ENCODE assay signal across 8 cellular contexts in the genomic region with DNA sequence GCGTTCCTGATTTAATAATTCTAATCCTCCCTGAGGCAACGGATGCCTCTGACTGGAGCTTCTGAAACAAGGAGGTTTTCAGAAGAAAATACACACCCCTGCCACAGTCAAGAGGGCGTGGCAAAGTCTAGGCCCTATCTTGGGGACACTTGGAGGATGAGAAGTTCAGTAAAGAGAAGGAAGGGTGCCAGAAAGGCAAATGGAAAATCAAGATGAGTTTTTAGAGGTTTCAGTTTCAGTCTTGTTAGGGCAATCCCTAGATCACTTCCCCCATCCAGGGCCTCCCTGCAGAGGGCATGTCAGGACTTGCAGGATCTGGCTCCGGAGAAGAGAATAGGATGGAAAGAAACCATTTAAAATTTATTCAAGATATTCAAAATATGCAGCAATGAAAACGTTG. TPM values are rescaled to one million over a fixed set of nuclear protein-coding genes. Genes with fewer than 3 reads are reported as not detected.
A peak's percentile ranks its signal among the peaks of the same experiment; 100 is the strongest.
DNase-seq lines count a peak whose midpoint lies in the region; ATAC-seq, FAIRE-seq and TF ChIP-seq lines count a peak whose summit lies in the region.

No MANE protein-coding gene starts in this region.

- peak; percentile 92 for FAIRE-seq in H54 (lab: Jason Lieb, UNC)

- H3K27ac Mint-ChIP-seq in T-cell: no peak overlapping the region
- no peak overlapping the region for H3K27ac Mint-ChIP-seq in activated CD4-positive, alpha-beta memory T cell treated with anti-CD3 and anti-CD28 coated beads, Interleukin-2, amount 10 ng/mL, durations not matched to agents 7 days and 5 days

- H3K9me3 ChIP-seq in lower lobe of right lung: no peaks in the 10 kb centered on the region

- ATAC-seq in lower lobe of right lung (peak; percentile 54 to 62), T-cell (replicated peaks in 1 of 4) (no peak), HG02938 (IDR thresholded peaks at IDR 0.05; ENCODE audit: unreplicated experiment) (no peak)

- TF ChIP-seq CTCF in choroid plexus epithelial cell (conservative IDR thresholded peaks at IDR 0.05; ENCODE audit: low read depth, low read length): peak; percentile 34
- no peak for TF ChIP-seq CTCF in lower lobe of right lung (IDR thresholded peaks at IDR 0.05)

- no peaks in the 10 kb centered on the region for H3K36me3 Mint-ChIP-seq in T-cell
- H3K36me3 Mint-ChIP-seq in activated CD4-positive, alpha-beta memory T cell treated with anti-CD3 and anti-CD28 coated beads, Interleukin-2, amount 10 ng/mL, durations not matched to agents 7 days and 5 days (ENCODE audit: low read depth): no peaks in the 10 kb centered on the region

- H3K4me3 Mint-ChIP-seq in T-cell: no peak overlapping the region
- no peak overlapping the region for H3K4me3 Mint-ChIP-seq in activated CD4-positive, alpha-beta memory T cell treated with anti-CD3 and anti-CD28 coated beads, Interleukin-2, amount 10 ng/mL, durations not matched to agents 7 days and 5 days

- DNase-seq in COR-L47 (lab: John Stamatoyannopoulos, UW) (peak; percentile 67), H54 (ENCODE audit: insufficient read length, low spot score) (peak; percentile 32), NCI-H446 treated with DMSO at 0.1 percent for 48 hours (lab: John Stamatoyannopoulos, UW) (peak; percentile 70), choroid plexus epithelial cell (ENCODE audit: low read depth) (peak; percentile 97), lower lobe of right lung (no peak), T-cell (no peak)
- no peak for DNase-seq in activated CD4-positive, alpha-beta memory T cell treated with anti-CD3 and anti-CD28 coated beads, Interleukin-2, amount 10 ng/mL, durations not matched to agents 7 days and 5 days

- no peaks in the 10 kb centered on the region for H3K4me1 ChIP-seq in lower lobe of right lung

- POLR2A ChIA-PET in T-cell (lab: Charles Lee): interaction anchor here in 1 of 2 donors (0.6 kb wide), 1 partner anchor 48 kb away, joined by 3 read pairs; no protein-coding TSS in a partner anchor
- POLR2A ChIA-PET in activated CD4-positive, alpha-beta memory T cell treated with anti-CD3 and anti-CD28 coated beads, Interleukin-2, amount 10 ng/mL, durations not matched to agents 7 days and 5 days (lab: Charles Lee): no interaction called here

- CTCF ChIA-PET in T-cell (lab: Charles Lee): no interaction called here
- CTCF ChIA-PET in activated CD4-positive, alpha-beta memory T cell treated with anti-CD3 and anti-CD28 coated beads, Interleukin-2, amount 10 ng/mL, durations not matched to agents 7 days and 5 days (lab: Charles Lee): no interaction called here

- peaks cover 0 to 2% of the 10 kb centered on the region in 2 donors for H3K27me3 Mint-ChIP-seq in T-cell
- H3K27me3 Mint-ChIP-seq in activated CD4-positive, alpha-beta memory T cell treated with anti-CD3 and anti-CD28 coated beads, Interleukin-2, amount 10 ng/mL, durations not matched to agents 7 days and 5 days: peaks cover 4% of the 10 kb centered on the region

- no peaks in the 10 kb centered on the region for H3K4me1 Mint-ChIP-seq in T-cell
- peaks cover 4% of the 10 kb centered on the region for H3K4me1 Mint-ChIP-seq in activated CD4-positive, alpha-beta memory T cell treated with anti-CD3 and anti-CD28 coated beads, Interleukin-2, amount 10 ng/mL, durations not matched to agents 7 days and 5 days

- no peaks in the 10 kb centered on the region for H3K9me3 Mint-ChIP-seq in T-cell
- no peaks in the 10 kb centered on the region for H3K9me3 Mint-ChIP-seq in activated CD4-positive, alpha-beta memory T cell treated with anti-CD3 and anti-CD28 coated beads, Interleukin-2, amount 10 ng/mL, durations not matched to agents 7 days and 5 days

- no peaks in the 10 kb centered on the region for H3K36me3 ChIP-seq in lower lobe of right lung

- TF ChIP-seq POLR2A in H54 (IDR thresholded peaks at IDR 0.05; ENCODE audit: low read depth, low read length): no peak

- intact Hi-C loops in lower lobe of right lung (cut with DNase I): no loop called here

- H3K4me3 ChIP-seq in choroid plexus epithelial cell (ENCODE audit: low read depth, low read length): peak overlapping the region; percentile 9
- no peak overlapping the region for H3K4me3 ChIP-seq in lower lobe of right lung

- peak overlapping the region; percentile 9 for H3K27ac ChIP-seq in lower lobe of right lung

- no peaks in the 10 kb centered on the region for H3K27me3 ChIP-seq in lower lobe of right lung (ENCODE audit: low read depth)

RNA-seq across cellular contexts. Expression of gene FGF2, which starts 28.5 kb away (rescaled TPM):
- total RNA-seq in lower lobe of right lung (8.1 TPM), T-cell (under 1 TPM in 3 of 5 donors, not detected in 2; 0.13 to 0.23 (median 0.20) TPM)
- under 1 TPM; 0.25 TPM for total RNA-seq in activated CD4-positive, alpha-beta memory T cell treated with anti-CD3 and anti-CD28 coated beads, Interleukin-2, amount 10 ng/mL, durations not matched to agents 7 days and 5 days

Comparison
In these comparisons a context has a peak if more than half of its experiments do, and no peak if none do; other contexts are left out.
1. DNase-seq: peak in COR-L47 (single experiment), H54 (single experiment), NCI-H446 treated with DMSO at 0.1 percent for 48 hours (single experiment) and choroid plexus epithelial cell (single experiment); none in lower lobe of right lung (single experiment), T-cell (0 of 34) and activated CD4-positive, alpha-beta memory T cell treated with anti-CD3 and anti-CD28 coated beads, Interleukin-2, amount 10 ng/mL, durations not matched to agents 7 days and 5 days (single experiment).
2. ATAC-seq: peak in lower lobe of right lung (2 of 2); none in T-cell (0 of 4) and HG02938 (single experiment).